ENCODE assay signal across 11 cellular contexts in genomic region chr16:55437627-55438026, GRCh38. TPM values are rescaled to one million over a fixed set of nuclear protein-coding genes. Genes with fewer than 3 reads are reported as not detected.
DNase-seq lines count a peak whose midpoint lies in the region; ATAC-seq and TF ChIP-seq lines count a peak whose summit lies in the region.
"Had no signal": no experiment of that assay in that cellular context is flagged by ENCODE, and none has a peak within 500 bp of the region (broad histone marks: within the 10 kb centered on the region; RNA-seq: fewer than 3 reads in every experiment).

No MANE protein-coding gene starts in this region.

- TF ChIP-seq CTCF in right atrium auricular region (IDR thresholded peaks at IDR 0.05) = no peak

- DNase-seq in left cardiac atrium (no peak), right atrium auricular region (ENCODE audit: low spot score) (no peak), kidney tubule cell (ENCODE audit: low spot score) (peak; percentile 28), activated gamma-delta T cell treated with Interleukin-2 at 50 U/mL for 16 hours (no peak), DMS53 treated with DMSO at 0.1 percent for 48 hours (lab: John Stamatoyannopoulos, UW; ENCODE audit: unreplicated experiment) (no peak)
- DNase-seq: activated naive CD8-positive, alpha-beta T cell treated with anti-CD3 and anti-CD28 coated beads, Interleukin-2, amount 10 ng/mL, durations not matched to agents 7 days and 5 days; NCI-H2081 had no signal

- peaks cover 28% of the 10 kb centered on the region for H3K27me3 Mint-ChIP-seq in activated T-helper 17 cell treated with anti-CD3 and anti-CD28 coated beads, Interleukin-2, amount 50 U/mL, for 72 hours

- ATAC-seq in left cardiac atrium = peak; percentile 54 to 72
- ATAC-seq in activated T-helper 17 cell treated with anti-CD3 and anti-CD28 coated beads, Interleukin-2, amount 50 U/mL, for 72 hours (replicated peaks) = peak; percentile 47
- ATAC-seq in GM21526 (IDR thresholded peaks at IDR 0.05; ENCODE audit: low FRiP score, unreplicated experiment) = no peak
- no peak for ATAC-seq in HG02981 (IDR thresholded peaks at IDR 0.05; ENCODE audit: unreplicated experiment)

- no peaks in the 10 kb centered on the region for H3K4me1 Mint-ChIP-seq in activated T-helper 17 cell treated with anti-CD3 and anti-CD28 coated beads, Interleukin-2, amount 50 U/mL, for 72 hours
- H3K4me1 Mint-ChIP-seq: activated naive CD8-positive, alpha-beta T cell treated with anti-CD3 and anti-CD28 coated beads, Interleukin-2, amount 10 ng/mL, durations not matched to agents 7 days and 5 days had no signal

- H3K27ac ChIP-seq in right atrium auricular region = no peak overlapping the region
- H3K27ac ChIP-seq: prostate gland had no signal

- H3K4me3 ChIP-seq in right atrium auricular region = no peak overlapping the region
- H3K4me3 ChIP-seq: prostate gland had no signal

- no peak overlapping the region for H3K4me3 Mint-ChIP-seq in activated T-helper 17 cell treated with anti-CD3 and anti-CD28 coated beads, Interleukin-2, amount 50 U/mL, for 72 hours
- H3K4me3 Mint-ChIP-seq: activated naive CD8-positive, alpha-beta T cell treated with anti-CD3 and anti-CD28 coated beads, Interleukin-2, amount 10 ng/mL, durations not matched to agents 7 days and 5 days had no signal

- H3K9me3 Mint-ChIP-seq in activated T-helper 17 cell treated with anti-CD3 and anti-CD28 coated beads, Interleukin-2, amount 50 U/mL, for 72 hours = no peaks in the 10 kb centered on the region
- H3K9me3 Mint-ChIP-seq: activated naive CD8-positive, alpha-beta T cell treated with anti-CD3 and anti-CD28 coated beads, Interleukin-2, amount 10 ng/mL, durations not matched to agents 7 days and 5 days had no signal

- no peaks in the 10 kb centered on the region for H3K9me3 ChIP-seq in right atrium auricular region
- H3K9me3 ChIP-seq: prostate gland had no signal

- H3K4me1 ChIP-seq in right atrium auricular region = no peaks in the 10 kb centered on the region
- H3K4me1 ChIP-seq: prostate gland had no signal

- intact Hi-C loops in left cardiac atrium (cut with DNase I) = no loop called here

- no peak overlapping the region for H3K27ac Mint-ChIP-seq in activated T-helper 17 cell treated with anti-CD3 and anti-CD28 coated beads, Interleukin-2, amount 50 U/mL, for 72 hours
- H3K27ac Mint-ChIP-seq: activated naive CD8-positive, alpha-beta T cell treated with anti-CD3 and anti-CD28 coated beads, Interleukin-2, amount 10 ng/mL, durations not matched to agents 7 days and 5 days had no signal

- H3K36me3 ChIP-seq in right atrium auricular region = no peaks in the 10 kb centered on the region
- H3K36me3 ChIP-seq: prostate gland had no signal

- H3K27me3 ChIP-seq in right atrium auricular region = no peaks in the 10 kb centered on the region

- H3K36me3 Mint-ChIP-seq in activated T-helper 17 cell treated with anti-CD3 and anti-CD28 coated beads, Interleukin-2, amount 50 U/mL, for 72 hours (ENCODE audit: low read depth) = no peaks in the 10 kb centered on the region
- H3K36me3 Mint-ChIP-seq: activated naive CD8-positive, alpha-beta T cell treated with anti-CD3 and anti-CD28 coated beads, Interleukin-2, amount 10 ng/mL, durations not matched to agents 7 days and 5 days had no signal

RNA-seq across cellular contexts. Expression of gene MMP2, which starts 41.4 kb away (rescaled TPM):
- total RNA-seq in left cardiac atrium = 100 to 1,000 TPM; 153 to 204 TPM
- 100 to 1,000 TPM; 131 to 136 TPM for total RNA-seq in right atrium auricular region
- total RNA-seq in activated T-helper 17 cell treated with anti-CD3 and anti-CD28 coated beads, Interleukin-2, amount 50 U/mL, for 72 hours = not detected

Comparison
In these comparisons a context has a peak if more than half of its experiments do, and no peak if none do; other contexts are left out.
1. ATAC-seq: peak in left cardiac atrium (2 of 2) and activated T-helper 17 cell treated with anti-CD3 and anti-CD28 coated beads, Interleukin-2, amount 50 U/mL, for 72 hours (single experiment); none in GM21526 (single experiment) and HG02981 (single experiment).
2. RNA of gene MMP2, which starts 41.4 kb away (total RNA-seq): 153 to 204 TPM in left cardiac atrium and 131 to 136 TPM in right atrium auricular region; not detected in activated T-helper 17 cell treated with anti-CD3 and anti-CD28 coated beads, Interleukin-2, amount 50 U/mL, for 72 hours; every median in the first group is over 100 times any median in the second.